In the genomic region with DNA sequence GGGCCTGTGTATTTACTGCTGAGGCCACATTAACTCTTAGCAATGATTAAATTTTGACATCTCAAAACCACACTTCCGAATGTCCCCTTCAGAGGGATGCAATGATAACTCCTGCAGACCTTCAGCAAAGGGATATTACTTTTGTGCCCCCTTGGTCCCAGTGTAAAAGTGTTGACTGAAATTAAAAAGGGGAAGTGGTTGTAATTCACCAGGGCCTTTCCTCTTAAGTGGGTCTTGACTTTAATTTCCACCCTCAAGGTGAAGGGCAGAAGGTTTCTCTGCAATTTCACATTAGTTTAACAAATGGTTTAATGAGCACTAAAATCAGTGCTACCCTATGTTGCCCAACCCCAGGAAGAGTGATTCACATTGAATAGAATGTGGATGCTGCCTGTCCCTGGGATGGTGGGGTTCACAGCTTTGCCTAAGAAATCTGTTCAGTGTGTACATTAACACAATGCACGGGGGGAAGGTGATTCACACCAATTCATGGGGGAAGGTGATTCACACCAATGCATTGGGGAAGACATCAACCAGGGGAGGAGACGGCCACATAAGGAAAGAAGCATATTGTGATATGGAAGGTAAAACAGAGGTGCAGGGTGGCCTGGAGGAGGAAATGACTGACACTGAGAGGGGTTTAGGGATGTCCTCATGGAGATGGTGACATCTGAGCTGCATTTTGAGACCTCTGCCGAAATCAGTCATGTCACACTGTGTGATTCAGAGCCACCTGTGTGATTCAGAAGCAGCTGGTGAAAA, we compare ENCODE assay signal across 9 cellular contexts. TPM values are rescaled to one million over a fixed set of nuclear protein-coding genes. Genes with fewer than 3 reads are reported as not detected.
DNase-seq lines count a peak whose midpoint lies in the region; ATAC-seq, FAIRE-seq and TF ChIP-seq lines count a peak whose summit lies in the region.
"Had no signal": no experiment of that assay in that cellular context is flagged by ENCODE, and none has a peak within 500 bp of the region (broad histone marks: within the 10 kb centered on the region; RNA-seq: fewer than 3 reads in every experiment).

No MANE protein-coding gene starts in this region.

- H3K9me3 ChIP-seq in skeletal muscle satellite cell (replicated peaks; ENCODE audit: low read length) (no peaks in the 10 kb centered on the region), upper lobe of left lung (peaks cover 11 to 23% (median 16%) of the 10 kb centered on the region in 4 donors)

- no peak for TF ChIP-seq POLR2A in upper lobe of left lung (IDR thresholded peaks at IDR 0.05)

- H3K4me1 ChIP-seq in skeletal muscle satellite cell (ENCODE audit: control insufficient read depth, insufficient read depth, low read length), result peaks cover 55% of the 10 kb centered on the region
- H3K4me1 ChIP-seq in upper lobe of left lung, result peaks cover 30 to 41% (median 34%) of the 10 kb centered on the region in 4 donors

- peak overlapping the region; percentile 80 for H3K9ac ChIP-seq in skeletal muscle satellite cell (ENCODE audit: low read depth, low read length)

- H3K27ac ChIP-seq in brain microvascular endothelial cell (peak overlapping the region; percentile 94), caudate nucleus (ENCODE audit: low read depth, low read length) (no peak overlapping the region), upper lobe of left lung (peak overlapping the region in 2 of 4 donors; percentile 4 to 13)

- TF ChIP-seq CTCF in brain microvascular endothelial cell (IDR thresholded peaks at IDR 0.05; ENCODE audit: low read depth, low read length, missing control alignments) (no peak), upper lobe of left lung (IDR thresholded peaks at IDR 0.05) (no peak)

- peak; percentile 79 for FAIRE-seq in HTR-8/SVneo (lab: Jason Lieb, UNC)
- FAIRE-seq: colon had no signal

- H3K36me3 ChIP-seq in brain microvascular endothelial cell (replicated peaks) (no peaks in the 10 kb centered on the region), skeletal muscle satellite cell (ENCODE audit: insufficient read depth, low read length) (no peaks in the 10 kb centered on the region), upper lobe of left lung (no peaks in the 10 kb centered on the region)

- peak overlapping the region; percentile 78 for H3K4me2 ChIP-seq in skeletal muscle satellite cell (ENCODE audit: low read length)

- H3K27me3 ChIP-seq in brain microvascular endothelial cell (replicated peaks), result no peaks in the 10 kb centered on the region
- H3K27me3 ChIP-seq in skeletal muscle satellite cell (ENCODE audit: control insufficient read depth, insufficient read depth, low read length), result no peaks in the 10 kb centered on the region
- no peaks in the 10 kb centered on the region for H3K27me3 ChIP-seq in upper lobe of left lung

- in situ Hi-C loops in brain microvascular endothelial cell (cut with HindIII; ENCODE audit: low pct_ligation_motif_present, low sequenced_read_pairs), result no loop called here

- ATAC-seq in GM19452 (IDR thresholded peaks at IDR 0.05; ENCODE audit: unreplicated experiment), result peak; percentile 62
- no peak for ATAC-seq in upper lobe of left lung (ENCODE audit: low FRiP score in 2 of 2)
- ATAC-seq in GM21717 (IDR thresholded peaks at IDR 0.05; ENCODE audit: unreplicated experiment), result no peak

- DNase-seq in HTR-8/SVneo (ENCODE audit: insufficient read length, low spot score), result no peak
- peak; percentile 83 for DNase-seq in brain microvascular endothelial cell
- no peak for DNase-seq in caudate nucleus (lab: John Stamatoyannopoulos, UW)
- no peak for DNase-seq in upper lobe of left lung
- DNase-seq in SK-N-DZ (ENCODE audit: low spot score), result no peak

- TF ChIP-seq EP300 in upper lobe of left lung (IDR thresholded peaks at IDR 0.05), result no peak

- H3K4me3 ChIP-seq in brain microvascular endothelial cell (ENCODE audit: low read depth, low read length) (no peak overlapping the region), skeletal muscle satellite cell (ENCODE audit: low read length) (peak overlapping the region; percentile 38), upper lobe of left lung (no peak overlapping the region)

- 62 to 73% methylated on average over 4 of the region's 4 CpGs for WGBS in upper lobe of left lung, 2 donors

RNA-seq across cellular contexts. Expression of a gene that starts 19.4 kb away (rescaled TPM):
- 9.9 and 11.4 TPM in 2 replicates for total RNA-seq in skeletal muscle satellite cell (2012; rRNA removed)
- total RNA-seq in upper lobe of left lung, result 100 to 1,000 TPM in 5 of 6 donors, 10 to 100 TPM in 1; 90.6 to 266 (median 143) TPM
- polyA plus RNA-seq in SK-N-DZ (2014; cell fraction: cytosol; rRNA removed), result 14.4 and 16.0 TPM in 2 replicates
- polyA plus RNA-seq in SK-N-DZ (2014; cell fraction: nucleus; rRNA removed), result 12.0 and 12.8 TPM in 2 replicates
